20 cellular contexts compared by ENCODE assay signal in the genomic region with DNA sequence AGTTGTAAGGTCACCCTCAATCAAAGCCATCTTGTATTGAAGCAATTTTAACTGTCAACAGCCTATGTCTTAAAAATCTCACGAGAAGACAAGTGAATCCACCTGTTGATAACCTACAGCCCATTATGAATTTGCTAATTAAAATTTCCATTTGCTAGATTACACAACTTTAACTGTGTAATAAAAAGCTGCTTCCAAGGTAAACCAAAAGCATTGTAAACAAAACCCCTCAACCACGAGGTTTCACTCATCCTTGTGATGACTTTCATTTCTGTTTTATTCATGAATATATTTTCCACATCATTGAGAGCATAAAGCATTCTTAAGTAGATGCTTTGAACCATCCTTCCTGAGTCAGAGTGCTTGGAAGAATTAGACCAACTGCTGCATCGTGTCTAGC.
DNase-seq lines count a peak whose midpoint lies in the region; ATAC-seq and TF ChIP-seq lines count a peak whose summit lies in the region.
"Had no signal": no experiment of that assay in that cellular context is flagged by ENCODE, and none has a peak within 500 bp of the region (broad histone marks: within the 10 kb centered on the region; RNA-seq: fewer than 3 reads in every experiment).

No MANE protein-coding gene starts in this region.

- peaks cover 25% of the 10 kb centered on the region for H3K4me1 Mint-ChIP-seq in activated B cell treated with CpG ODN at 0.5 μM for 24 hours
- peaks cover 4% of the 10 kb centered on the region for H3K4me1 Mint-ChIP-seq in stimulated activated memory B cell treated with anti-CD40 and anti-IgM and Interleukin-4, amounts not matched to agents 10 μg/mL and 1 μg/mL and 100 μg/mL, for 72 hours
- peaks cover 14% of the 10 kb centered on the region for H3K4me1 Mint-ChIP-seq in HFFc6 (ENCODE audit: low read depth)

- TF ChIP-seq CTCF in activated B cell treated with CpG ODN at 0.5 μM for 24 hours (IDR thresholded peaks at IDR 0.05) (no peak), HFFc6 (IDR thresholded peaks at IDR 0.05) (no peak), colonic mucosa (IDR thresholded peaks at IDR 0.05) (no peak)

- H3K4me3 ChIP-seq in colonic mucosa: no peak overlapping the region
- H3K4me3 ChIP-seq: thoracic aorta had no signal

- no peaks in the 10 kb centered on the region for H3K36me3 ChIP-seq in colonic mucosa
- H3K36me3 ChIP-seq: thoracic aorta had no signal

- ATAC-seq in GM18868 (IDR thresholded peaks at IDR 0.05; ENCODE audit: unreplicated experiment) (peak; percentile 29), HG02981 (IDR thresholded peaks at IDR 0.05; ENCODE audit: unreplicated experiment) (peak; percentile 44), activated B cell treated with CpG ODN at 0.5 μM for 24 hours (ENCODE audit: low read depth) (peak; percentile 62), HG03097 (IDR thresholded peaks at IDR 0.05; ENCODE audit: low FRiP score, unreplicated experiment) (no peak)
- peak; percentile 40 for ATAC-seq in stimulated activated memory B cell treated with anti-CD40 and anti-IgM and Interleukin-4, amounts not matched to agents 10 μg/mL and 1 μg/mL and 100 μg/mL, for 72 hours

- no peak overlapping the region for H3K27ac ChIP-seq in colonic mucosa
- H3K27ac ChIP-seq: thoracic aorta had no signal

- H3K36me3 Mint-ChIP-seq in activated B cell treated with CpG ODN at 0.5 μM for 24 hours (ENCODE audit: low read depth) (no peaks in the 10 kb centered on the region), HFFc6 (ENCODE audit: low read depth) (no peaks in the 10 kb centered on the region)
- H3K36me3 Mint-ChIP-seq in stimulated activated memory B cell treated with anti-CD40 and anti-IgM and Interleukin-4, amounts not matched to agents 10 μg/mL and 1 μg/mL and 100 μg/mL, for 72 hours: no peaks in the 10 kb centered on the region

- intact Hi-C loops in activated B cell treated with CpG ODN at 0.5 μM for 24 hours (cut with micrococcal nuclease) (loop anchor here (1.0 kb wide), 1 partner anchor 288 kb away; the partner anchor contains the start of gene HHIP), colonic mucosa (cut with DNase I) (no loop called here)

- H3K4me3 Mint-ChIP-seq in activated B cell treated with CpG ODN at 0.5 μM for 24 hours (no peak overlapping the region), HFFc6 (no peak overlapping the region)
- H3K4me3 Mint-ChIP-seq in stimulated activated memory B cell treated with anti-CD40 and anti-IgM and Interleukin-4, amounts not matched to agents 10 μg/mL and 1 μg/mL and 100 μg/mL, for 72 hours: no peak overlapping the region
- H3K4me3 Mint-ChIP-seq: nephron had no signal

- H3K9me3 Mint-ChIP-seq in activated B cell treated with CpG ODN at 0.5 μM for 24 hours: no peaks in the 10 kb centered on the region
- H3K9me3 Mint-ChIP-seq in stimulated activated memory B cell treated with anti-CD40 and anti-IgM and Interleukin-4, amounts not matched to agents 10 μg/mL and 1 μg/mL and 100 μg/mL, for 72 hours: no peaks in the 10 kb centered on the region
- no peaks in the 10 kb centered on the region for H3K9me3 Mint-ChIP-seq in HFFc6
- H3K9me3 Mint-ChIP-seq: nephron had no signal

- H3K27me3 Mint-ChIP-seq in activated B cell treated with CpG ODN at 0.5 μM for 24 hours (peaks cover 26% of the 10 kb centered on the region), HFFc6 (ENCODE audit: insufficient read depth) (peaks cover 31% of the 10 kb centered on the region)
- peaks cover 18% of the 10 kb centered on the region for H3K27me3 Mint-ChIP-seq in stimulated activated memory B cell treated with anti-CD40 and anti-IgM and Interleukin-4, amounts not matched to agents 10 μg/mL and 1 μg/mL and 100 μg/mL, for 72 hours

- no peak overlapping the region for H3K9ac ChIP-seq in colonic mucosa (ENCODE audit: low read depth in 2 of 2, low read length in 2 of 2)

- no peaks in the 10 kb centered on the region for H3K4me1 ChIP-seq in colonic mucosa

- POLR2A ChIA-PET in activated B cell treated with CpG ODN at 0.5 μM for 24 hours (lab: Charles Lee): no interaction called here

- no peaks in the 10 kb centered on the region for H3K27me3 ChIP-seq in colonic mucosa

- no peak for DNase-seq in activated B cell treated with CpG ODN at 0.5 μM for 24 hours
- DNase-seq in HFFc6: no peak
- DNase-seq in colonic mucosa: no peak
- DNase-seq: activated CD4-positive, alpha-beta T cell treated with anti-CD3 and anti-CD28 coated beads, Interleukin-2, amount 50 U/mL, for 4 hours; activated naive CD4-positive, alpha-beta T cell treated with anti-CD3 and anti-CD28 coated beads, Interleukin-2, amount 50 U/mL, for 16 hours; activated T-cell treated with anti-CD3 and anti-CD28 coated beads for 4 hours; GOT3; hippocampal formation; Karpas-422; kidney; mesenchymal stem cell; NCI-H526; Right ventricle myocardium superior; T-helper 1 cell had no signal

- H3K27ac Mint-ChIP-seq in activated B cell treated with CpG ODN at 0.5 μM for 24 hours (no peak overlapping the region), HFFc6 (no peak overlapping the region)
- H3K27ac Mint-ChIP-seq in stimulated activated memory B cell treated with anti-CD40 and anti-IgM and Interleukin-4, amounts not matched to agents 10 μg/mL and 1 μg/mL and 100 μg/mL, for 72 hours: no peak overlapping the region

- CTCF ChIA-PET in activated B cell treated with CpG ODN at 0.5 μM for 24 hours (lab: Charles Lee): no interaction called here

- H3K9me3 ChIP-seq in colonic mucosa: no peaks in the 10 kb centered on the region
- H3K9me3 ChIP-seq: thoracic aorta had no signal
